ENCODE assay signal across 8 cellular contexts in the genomic region with DNA sequence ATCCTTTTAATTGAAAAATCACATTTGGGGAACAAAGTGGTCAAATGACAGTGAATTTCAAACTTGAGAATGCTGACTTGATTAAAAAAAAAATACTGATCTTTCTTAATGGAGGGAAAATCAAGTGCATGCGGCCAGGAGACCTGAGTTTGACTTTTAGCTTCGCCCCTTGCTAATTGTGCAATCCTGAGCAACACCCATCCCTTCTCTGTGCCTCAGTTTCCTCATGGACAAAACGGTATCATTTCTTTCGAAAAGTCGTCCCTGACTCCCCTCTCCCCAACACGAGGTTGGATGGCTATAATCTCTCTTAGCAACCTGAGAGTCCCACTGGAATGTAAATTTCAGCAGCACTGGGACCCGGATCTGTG. TPM values are rescaled to one million over a fixed set of nuclear protein-coding genes. Genes with fewer than 3 reads are reported as not detected.
DNase-seq lines count a peak whose midpoint lies in the region; ATAC-seq and TF ChIP-seq lines count a peak whose summit lies in the region.

No MANE protein-coding gene starts in this region.

- WGBS in endodermal cell (ENCODE audit: insufficient coverage in 1 of 2, insufficient read length in 1 of 2), 2 experiments = 62 to 71% methylated on average over 6 to 7 of the region's 7 CpGs

- H3K36me3 ChIP-seq in SJCRH30 (no peaks in the 10 kb centered on the region), endodermal cell (ENCODE audit: control insufficient read depth, insufficient read depth, low read length) (no peaks in the 10 kb centered on the region), neuron (ENCODE audit: insufficient read depth, low read length) (peaks cover 4% of the 10 kb centered on the region)

- H3K9me3 ChIP-seq in SJCRH30 (replicated peaks) (no peaks in the 10 kb centered on the region), endodermal cell (ENCODE audit: control insufficient read depth, low read length) (no peaks in the 10 kb centered on the region), neuron (ENCODE audit: low read length) (no peaks in the 10 kb centered on the region)

- H3K4me1 ChIP-seq in SJCRH30 (peaks cover 27% of the 10 kb centered on the region), endodermal cell (ENCODE audit: control insufficient read depth, insufficient read depth, low read length) (peaks cover 3% of the 10 kb centered on the region), neuron (ENCODE audit: insufficient read depth, low read length) (peaks cover 26% of the 10 kb centered on the region)

- no peak overlapping the region for H3K9ac ChIP-seq in endodermal cell (ENCODE audit: extremely low read depth, low read length, poor library complexity, severe bottlenecking)

- H3K9me3 Mint-ChIP-seq in CD14-positive monocyte = peaks cover 0 to 12% (median 9%) of the 10 kb centered on the region in 7 donors
- peaks cover 1% of the 10 kb centered on the region for H3K9me3 Mint-ChIP-seq in endodermal cell

- intact Hi-C loops in CD14-positive monocyte (cut with micrococcal nuclease) = loop anchor here (2.0 to 10.0 kb wide), 5 partner anchors 198 to 868 kb away; no protein-coding TSS in a partner anchor

- peak overlapping the region; percentile 85 for H3K27ac ChIP-seq in SJCRH30
- no peak overlapping the region for H3K27ac ChIP-seq in endodermal cell (ENCODE audit: low read depth, low read length)

- H3K4me3 Mint-ChIP-seq in CD14-positive monocyte (peak overlapping the region; percentile 76 to 94), endodermal cell (peak overlapping the region; percentile 59)

- H3K27ac Mint-ChIP-seq in CD14-positive monocyte = peak overlapping the region in 1 of 7 donors; percentile 56
- peak overlapping the region; percentile 58 for H3K27ac Mint-ChIP-seq in endodermal cell

- ATAC-seq in GM18517 (IDR thresholded peaks at IDR 0.05; ENCODE audit: unreplicated experiment) (no peak), HG03108 (IDR thresholded peaks at IDR 0.05; ENCODE audit: unreplicated experiment) (no peak), HG03521 (IDR thresholded peaks at IDR 0.05; ENCODE audit: unreplicated experiment) (no peak), HG03025 (IDR thresholded peaks at IDR 0.05; ENCODE audit: low FRiP score, unreplicated experiment) (no peak)

- H3K27me3 ChIP-seq in SJCRH30 (no peaks in the 10 kb centered on the region), endodermal cell (ENCODE audit: control insufficient read depth, insufficient read depth, low read length, poor library complexity, severe bottlenecking) (peaks cover 26% of the 10 kb centered on the region), neuron (ENCODE audit: insufficient read depth, low read length) (peaks cover under 1% of the 10 kb centered on the region)

- no peak for DNase-seq in CD14-positive monocyte (ENCODE audit: low spot score)
- DNase-seq in SJCRH30 = no peak
- no peak for DNase-seq in endodermal cell

- peak overlapping the region; percentile 42 for H2AFZ ChIP-seq in neuron (ENCODE audit: low read depth, low read length)

- H3K4me1 Mint-ChIP-seq in CD14-positive monocyte (peaks cover 17% of the 10 kb centered on the region), endodermal cell (peaks cover 6% of the 10 kb centered on the region)

- TF ChIP-seq CTCF in CD14-positive monocyte (IDR thresholded peaks at IDR 0.05) (no peak), endodermal cell (conservative IDR thresholded peaks at IDR 0.05) (no peak)

- H3K27me3 Mint-ChIP-seq in CD14-positive monocyte (ENCODE audit: low read depth in 3 of 3) (peaks cover 47 to 66% (median 62%) of the 10 kb centered on the region in 3 donors), endodermal cell (ENCODE audit: insufficient read depth) (peaks cover 62% of the 10 kb centered on the region)

- H3K36me3 Mint-ChIP-seq in CD14-positive monocyte (peaks cover 0 to 8% of the 10 kb centered on the region in 2 donors), endodermal cell (ENCODE audit: low read depth) (no peaks in the 10 kb centered on the region)

- H3K4me3 ChIP-seq in SJCRH30 = peak overlapping the region; percentile 82
- peak overlapping the region; percentile 74 for H3K4me3 ChIP-seq in endodermal cell (ENCODE audit: low read length)
- peak overlapping the region; percentile 82 for H3K4me3 ChIP-seq in neuron (ENCODE audit: low read length)

RNA-seq across cellular contexts. Expression of a gene that starts 1.0 kb away (rescaled TPM):
- not detected for polyA plus RNA-seq in CD14-positive monocyte
- total RNA-seq in SJCRH30 (2014; rRNA removed; shearing (Covaris generic)) = 14.6 and 14.9 TPM in 2 replicates
- total RNA-seq in endodermal cell = 10 to 100 TPM; 11.7 to 17.4 TPM
- polyA plus RNA-seq in endodermal cell (2013, experiment 1 of 2) = 36.3 TPM
- polyA plus RNA-seq in endodermal cell (2013, experiment 2 of 2) = 33.7 TPM

RNA-seq across cellular contexts. Expression of a gene that starts 45.3 kb away (rescaled TPM):
- 10 to 100 TPM; 25.3 to 47.1 TPM for polyA plus RNA-seq in CD14-positive monocyte
- total RNA-seq in SJCRH30 (2014; rRNA removed; shearing (Covaris generic)) = 66.8 and 67.0 TPM in 2 replicates
- 10 to 100 TPM; 48.5 to 63.8 TPM for total RNA-seq in endodermal cell
- 39.5 TPM for polyA plus RNA-seq in endodermal cell (2013, experiment 1 of 2)
- polyA plus RNA-seq in endodermal cell (2013, experiment 2 of 2) = 33.2 TPM
